In genomic region chr22:24164243-24164642, GRCh38 we compare ENCODE assay signal across 16 cellular contexts. TPM values are rescaled to one million over a fixed set of nuclear protein-coding genes. Genes with fewer than 3 reads are reported as not detected.
DNase-seq lines count a peak whose midpoint lies in the region; ATAC-seq, FAIRE-seq and TF ChIP-seq lines count a peak whose summit lies in the region.
"Had no signal": no experiment of that assay in that cellular context is flagged by ENCODE, and none has a peak within 500 bp of the region (broad histone marks: within the 10 kb centered on the region; RNA-seq: fewer than 3 reads in every experiment).

No MANE protein-coding gene starts in this region.

- H3K4me1 ChIP-seq in GM23338 (ENCODE audit: insufficient read depth) (no peaks in the 10 kb centered on the region), ascending aorta (peaks cover 14 to 31% of the 10 kb centered on the region in 2 donors), rectal smooth muscle tissue (ENCODE audit: control insufficient read depth, insufficient read depth, low read length) (peaks cover 22% of the 10 kb centered on the region)

- TF ChIP-seq CTCF in GM23338 (conservative IDR thresholded peaks at IDR 0.05; ENCODE audit: low read depth in 2 of 2) (no peak), ascending aorta (IDR thresholded peaks at IDR 0.05) (no peak)

- no peak for ATAC-seq in GM23338
- no peak for ATAC-seq in GM18907 (IDR thresholded peaks at IDR 0.05; ENCODE audit: unreplicated experiment)

- H3F3A ChIP-seq in GM23338 (replicated peaks; ENCODE audit: low read depth), result no peaks in the 10 kb centered on the region

- H3K4me3 ChIP-seq in GM23338 (no peak overlapping the region), ascending aorta (no peak overlapping the region), rectal smooth muscle tissue (ENCODE audit: low read length) (no peak overlapping the region)

- 0 out of 2 replicates have a peak, but pooled peaks cover 3% of the 10 kb centered on the region for H3K36me3 ChIP-seq in GM23338 (ENCODE audit: insufficient read depth)
- H3K36me3 ChIP-seq in ascending aorta, result peaks cover 50% of the 10 kb centered on the region in 2 donors
- peaks cover 34% of the 10 kb centered on the region for H3K36me3 ChIP-seq in rectal smooth muscle tissue (ENCODE audit: control insufficient read depth, insufficient read depth, low read length)

- H3K27ac ChIP-seq in GM23338 (ENCODE audit: low read depth) (no peak overlapping the region), ascending aorta (peak overlapping the region; percentile 67 to 89), rectal smooth muscle tissue (ENCODE audit: low read depth, low read length) (peak overlapping the region; percentile 16)

- no peaks in the 10 kb centered on the region for H4K20me1 ChIP-seq in GM23338 (replicated peaks; ENCODE audit: insufficient read depth)

- DNase-seq in activated naive CD4-positive, alpha-beta T cell treated with anti-CD3 and anti-CD28 coated beads, Interleukin-2, amount 10 ng/mL, durations not matched to agents 7 days and 5 days, result no peak
- DNase-seq in activated naive CD4-positive, alpha-beta T cell (lab: John Stamatoyannopoulos, UW), result no peak
- no peak for DNase-seq in GM23338 (ENCODE audit: low spot score)
- no peak for DNase-seq in ascending aorta (ENCODE audit: low spot score in 2 of 2)
- DNase-seq in GM19239 (ENCODE audit: insufficient read length, low spot score), result no peak
- no peak for DNase-seq in stimulated activated naive CD4-positive, alpha-beta T cell treated with Interleukin-2 at 50 U/mL for 16 hours (lab: John Stamatoyannopoulos, UW)
- DNase-seq: C1 segment of cervical spinal cord, HCEC 1CT, MV-4-11, NCI-H1436, NCI-H2029 treated with DMSO at 0.1 percent for 48 hours, NCI-H510A treated with DMSO at 0.1 percent for 48 hours had no signal

- H3K9me3 Mint-ChIP-seq in activated naive CD4-positive, alpha-beta T cell treated with anti-CD3 and anti-CD28 coated beads, Interleukin-2, amount 10 ng/mL, durations not matched to agents 7 days and 5 days, result no peaks in the 10 kb centered on the region
- H3K9me3 Mint-ChIP-seq in GM23338, result no peaks in the 10 kb centered on the region

- no peaks in the 10 kb centered on the region for H3K27me3 ChIP-seq in GM23338 (ENCODE audit: insufficient read depth)
- H3K27me3 ChIP-seq in ascending aorta, result no peaks in the 10 kb centered on the region
- H3K27me3 ChIP-seq in rectal smooth muscle tissue (ENCODE audit: control insufficient read depth, insufficient read depth, low read length), result no peaks in the 10 kb centered on the region

- H3K9ac ChIP-seq in rectal smooth muscle tissue (ENCODE audit: low read length), result no peak overlapping the region

- CTCF ChIA-PET in activated naive CD4-positive, alpha-beta T cell treated with anti-CD3 and anti-CD28 coated beads, Interleukin-2, amount 10 ng/mL, durations not matched to agents 7 days and 5 days (lab: Charles Lee), result interaction anchor here (1.8 to 2.2 kb wide), 2 partner anchors 8 to 10 kb away, joined by 7 read pairs; no protein-coding TSS in a partner anchor

- FAIRE-seq in GM19239 (lab: Jason Lieb, UNC), result no peak
- FAIRE-seq: A204.1, HTR-8/SVneo had no signal

- no peaks in the 10 kb centered on the region for H3K9me2 ChIP-seq in GM23338 (ENCODE audit: insufficient read depth)

- peaks cover 10% of the 10 kb centered on the region for H3K4me1 Mint-ChIP-seq in activated naive CD4-positive, alpha-beta T cell treated with anti-CD3 and anti-CD28 coated beads, Interleukin-2, amount 10 ng/mL, durations not matched to agents 7 days and 5 days
- peaks cover 10% of the 10 kb centered on the region for H3K4me1 Mint-ChIP-seq in GM23338

- intact Hi-C loops in ascending aorta (cut with DNase I), result no loop called here

- no peaks in the 10 kb centered on the region for H3K27me3 Mint-ChIP-seq in activated naive CD4-positive, alpha-beta T cell treated with anti-CD3 and anti-CD28 coated beads, Interleukin-2, amount 10 ng/mL, durations not matched to agents 7 days and 5 days
- peaks cover 10% of the 10 kb centered on the region for H3K27me3 Mint-ChIP-seq in GM23338 (ENCODE audit: insufficient read depth, low read depth, poor library complexity)

- H3K79me2 ChIP-seq in GM23338 (replicated peaks; ENCODE audit: insufficient read depth), result no peaks in the 10 kb centered on the region

- no peak overlapping the region for H3K4me2 ChIP-seq in GM23338

- H2AFZ ChIP-seq in GM23338, result no peak overlapping the region

- H3K27ac Mint-ChIP-seq in activated naive CD4-positive, alpha-beta T cell treated with anti-CD3 and anti-CD28 coated beads, Interleukin-2, amount 10 ng/mL, durations not matched to agents 7 days and 5 days, result peak overlapping the region; percentile 33
- H3K27ac Mint-ChIP-seq in GM23338, result peak overlapping the region; percentile 70; the same call in 1 of the 2 replicates

- no peak overlapping the region for H3K4me3 Mint-ChIP-seq in activated naive CD4-positive, alpha-beta T cell treated with anti-CD3 and anti-CD28 coated beads, Interleukin-2, amount 10 ng/mL, durations not matched to agents 7 days and 5 days
- H3K4me3 Mint-ChIP-seq in GM23338, result no peak overlapping the region

- peaks cover 24% of the 10 kb centered on the region for H3K36me3 Mint-ChIP-seq in activated naive CD4-positive, alpha-beta T cell treated with anti-CD3 and anti-CD28 coated beads, Interleukin-2, amount 10 ng/mL, durations not matched to agents 7 days and 5 days
- H3K36me3 Mint-ChIP-seq in GM23338 (ENCODE audit: low read depth), result no peaks in the 10 kb centered on the region; the same call in 1 of the 3 replicates

- H3K9me3 ChIP-seq in ascending aorta, result no peaks in the 10 kb centered on the region

TF ChIP-seq in GM23338, 12 proteins besides CTCF, POLR2A, EP300 and RAD21 (continues in another document):
- TF ChIP-seq ZNF462 (CRISPR knock-in tag; IDR thresholded peaks at IDR 0.05), result no peak
- no peak for TF ChIP-seq EZH2phosphoT487 (IDR thresholded peaks at IDR 0.05; ENCODE audit: unreplicated experiment)
- TF ChIP-seq ZNF331 (CRISPR knock-in tag; IDR thresholded peaks at IDR 0.05; ENCODE audit: low read depth), result no peak
- TF ChIP-seq POLR2AphosphoS5 (IDR thresholded peaks at IDR 0.05; ENCODE audit: low read depth), result no peak
- no peak for TF ChIP-seq JUNB (IDR thresholded peaks at IDR 0.05; ENCODE audit: unreplicated experiment)

RNA-seq across cellular contexts. Expression of gene SUSD2, which starts 17.0 kb away (rescaled TPM):
- total RNA-seq in GM23338 (2014; rRNA removed; shearing (Covaris generic)), result 2.1 and 2.2 TPM in 2 replicates
- 0.68 and 0.74 TPM in 2 replicates for polyA plus RNA-seq in GM23338 (2016; fragmentation: Nextera tagmentation; extraction: Ambion mirVana)
- total RNA-seq in ascending aorta, result 51.0 TPM

Comparison
In these comparisons a context has a peak if more than half of its experiments do, and no peak if none do; other contexts are left out.
1. RNA of gene SUSD2, which starts 17.0 kb away (total RNA-seq): 51.0 TPM in ascending aorta (single experiment); 2.1 to 2.2 TPM in GM23338; every median in the first group is over 10 times any median in the second.